ENCODE assay signal across 8 cellular contexts in the genomic region with DNA sequence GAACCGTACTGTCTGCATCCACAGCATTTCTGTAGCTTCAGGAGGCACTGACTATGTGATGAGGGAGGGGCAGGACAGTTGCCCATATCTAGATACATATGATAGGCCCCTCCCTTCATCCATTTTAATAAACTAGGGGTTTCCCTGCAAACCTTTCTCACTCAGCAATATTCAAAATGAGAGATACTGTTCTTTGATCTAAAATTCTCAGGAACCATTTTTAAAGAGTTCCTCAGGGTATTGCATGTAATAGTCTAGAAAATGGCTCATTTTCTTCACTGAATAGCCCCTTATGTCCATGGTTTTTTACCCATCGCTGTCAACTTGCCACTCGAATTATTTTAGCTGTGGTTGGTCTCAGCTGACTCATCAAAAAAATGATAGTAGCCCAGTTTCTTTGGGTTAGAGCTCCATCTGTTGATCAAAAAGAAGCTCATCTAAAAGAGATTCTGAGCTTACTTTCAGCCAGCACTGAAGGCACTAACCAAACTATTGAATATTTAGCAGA. TPM values are rescaled to one million over a fixed set of nuclear protein-coding genes. Genes with fewer than 3 reads are reported as not detected.
DNase-seq lines count a peak whose midpoint lies in the region; ATAC-seq and TF ChIP-seq lines count a peak whose summit lies in the region.

No MANE protein-coding gene starts in this region.

- intact Hi-C loops in left ventricle myocardium superior (cut with micrococcal nuclease) (no loop called here), spleen (cut with DNase I; ENCODE audit: low total_unique reads) (no loop called here), sigmoid colon (cut with DNase I) (no loop called here)

- DNase-seq in CD1c-positive myeloid dendritic cell (ENCODE audit: extremely low spot score) (peak; percentile 76), GM19240 (ENCODE audit: insufficient read length, low spot score) (peak; percentile 2), NCI-H524 (lab: John Stamatoyannopoulos, UW) (peak; percentile 39 to 75), left ventricle myocardium superior (no peak), spleen (no peak), sigmoid colon (no peak)
- peak; percentile 12 for DNase-seq in activated naive CD4-positive, alpha-beta T cell treated with anti-CD3 and anti-CD28 coated beads, Interleukin-2, amount 50 U/mL, for 16 hours

- H3K36me3 ChIP-seq in spleen (peaks cover 0 to 35% (median 6%) of the 10 kb centered on the region in 6 donors), sigmoid colon (peaks cover 0 to 18% (median 0%) of the 10 kb centered on the region in 4 donors)

- WGBS in spleen, 5 donors = 26 to 33% (median 31%) methylated on average over 3 of the region's 3 CpGs
- 32 to 35% methylated on average over 3 of the region's 3 CpGs for WGBS in sigmoid colon, 2 donors

- TF ChIP-seq CTCF in spleen (IDR thresholded peaks at IDR 0.05 in 8 of 11, conservative IDR thresholded peaks at IDR 0.05 in 3 of 11) (peak in 6 of 11 experiments; percentile 13 to 58 (median 41)), sigmoid colon (IDR thresholded peaks at IDR 0.05) (peak in 2 of 4 experiments; percentile 37 to 41)

- no peak for TF ChIP-seq POLR2A in spleen (IDR thresholded peaks at IDR 0.05)
- TF ChIP-seq POLR2A in sigmoid colon (IDR thresholded peaks at IDR 0.05) = no peak

- H3K9me3 ChIP-seq in spleen (no peaks in the 10 kb centered on the region), sigmoid colon (no peaks in the 10 kb centered on the region)

- H3K4me1 ChIP-seq in spleen (peaks cover 0 to 9% (median 2%) of the 10 kb centered on the region in 6 donors), sigmoid colon (no peaks in the 10 kb centered on the region)

- ATAC-seq in left ventricle myocardium superior (peak; percentile 22), HG03439 (IDR thresholded peaks at IDR 0.05; ENCODE audit: unreplicated experiment) (no peak)

- no peaks in the 10 kb centered on the region for H3K27me3 ChIP-seq in spleen (replicated peaks in 1 of 7)
- H3K27me3 ChIP-seq in sigmoid colon = no peaks in the 10 kb centered on the region

- H3K4me3 ChIP-seq in spleen = no peak overlapping the region
- no peak overlapping the region for H3K4me3 ChIP-seq in sigmoid colon

- TF ChIP-seq EP300 in sigmoid colon (IDR thresholded peaks at IDR 0.05) = no peak

- no peak overlapping the region for H3K27ac ChIP-seq in spleen
- no peak overlapping the region for H3K27ac ChIP-seq in sigmoid colon

RNA-seq across cellular contexts. Expression of a gene that starts 37.0 kb away (rescaled TPM):
- total RNA-seq in left ventricle myocardium superior (not detected), spleen (not detected), sigmoid colon (not detected)
- polyA plus RNA-seq in spleen (not detected), sigmoid colon (under 1 TPM in 2 of 3 donors, not detected in 1; 0.07 to 0.60 TPM)

RNA-seq across cellular contexts. Expression of a gene that starts 42.0 kb away (rescaled TPM):
- 25.7 TPM for total RNA-seq in left ventricle myocardium superior
- total RNA-seq in spleen = 10 to 100 TPM; 12.2 to 22.7 (median 14.6) TPM
- 1 to 10 TPM; 3.2 to 4.1 (median 3.6) TPM for polyA plus RNA-seq in spleen
- total RNA-seq in sigmoid colon = 10 to 100 TPM in 3 of 4 donors, 1 to 10 TPM in 1; 9.6 to 13.6 (median 11.9) TPM
- 1 to 10 TPM; 3.9 to 6.6 (median 6.2) TPM for polyA plus RNA-seq in sigmoid colon

RNA-seq across cellular contexts. Expression of a gene that starts 42.5 kb away (rescaled TPM):
- total RNA-seq in left ventricle myocardium superior (222 TPM), spleen (100 to 1,000 TPM in 6 of 7 donors, 10 to 100 TPM in 1; 98.3 to 162 (median 122) TPM), sigmoid colon (100 to 1,000 TPM; 171 to 213 (median 198) TPM)
- polyA plus RNA-seq in spleen (10 to 100 TPM; 56.2 to 86.9 (median 77.1) TPM), sigmoid colon (100 to 1,000 TPM in 2 of 3 donors, 10 to 100 TPM in 1; 76.1 to 210 (median 119) TPM)

RNA-seq across cellular contexts. Expression of a gene that starts 52.3 kb away (rescaled TPM):
- total RNA-seq in left ventricle myocardium superior = 65.9 TPM
- total RNA-seq in spleen = 10 to 100 TPM; 28.0 to 45.6 (median 40.7) TPM
- polyA plus RNA-seq in spleen = 10 to 100 TPM; 73.2 to 86.8 (median 83.9) TPM
- total RNA-seq in sigmoid colon = 10 to 100 TPM; 32.4 to 72.8 (median 51.2) TPM
- polyA plus RNA-seq in sigmoid colon = 10 to 100 TPM; 54.7 to 78.7 (median 74.9) TPM

Comparison
In these comparisons a context has a peak if more than half of its experiments do, and no peak if none do; other contexts are left out.
1. DNase-seq: peak in CD1c-positive myeloid dendritic cell (single experiment), GM19240 (single experiment), NCI-H524 (2 of 2) and activated naive CD4-positive, alpha-beta T cell treated with anti-CD3 and anti-CD28 coated beads, Interleukin-2, amount 50 U/mL, for 16 hours (single experiment); none in left ventricle myocardium superior (single experiment), spleen (single experiment) and sigmoid colon (single experiment).